In the genomic region with DNA sequence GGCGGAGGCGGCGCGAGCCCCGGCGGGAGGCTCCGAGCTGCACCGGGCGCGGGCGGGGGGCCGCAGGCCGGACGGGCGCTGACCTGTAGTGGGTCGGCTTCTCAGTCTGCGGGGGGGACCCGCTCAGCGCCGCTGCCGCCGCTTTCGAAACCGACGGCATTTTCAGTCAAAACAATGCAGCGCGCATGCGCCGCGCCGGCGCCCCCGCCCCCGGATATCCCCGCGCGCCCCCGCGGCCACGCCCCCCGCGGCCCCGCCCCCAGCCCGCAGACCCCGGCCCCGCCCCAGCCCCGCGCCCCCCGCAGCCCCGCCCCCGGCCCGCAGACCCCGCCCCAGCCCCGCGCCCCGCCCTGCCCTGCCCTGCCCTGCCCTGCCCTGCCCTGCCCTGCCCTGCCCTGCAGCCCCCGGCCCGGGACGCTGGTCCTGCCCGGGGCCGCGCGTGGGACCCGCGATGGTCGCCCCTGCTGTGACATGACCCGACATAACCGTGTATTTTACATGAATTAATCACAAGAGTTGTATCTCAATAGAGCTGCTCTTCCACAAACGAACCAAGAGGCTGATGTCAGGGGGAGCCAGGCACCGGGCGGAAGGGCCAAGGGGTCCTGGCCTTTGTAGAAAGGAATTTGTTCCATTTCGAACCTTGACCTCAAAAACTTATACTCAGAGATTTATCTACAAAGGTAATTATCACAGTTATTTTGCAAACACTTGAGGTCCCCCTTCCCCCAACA, we compare ENCODE assay signal across 8 cellular contexts. TPM values are rescaled to one million over a fixed set of nuclear protein-coding genes. Genes with fewer than 3 reads are reported as not detected.
DNase-seq lines count a peak whose midpoint lies in the region; ATAC-seq, FAIRE-seq and TF ChIP-seq lines count a peak whose summit lies in the region.

A gene with protein sequence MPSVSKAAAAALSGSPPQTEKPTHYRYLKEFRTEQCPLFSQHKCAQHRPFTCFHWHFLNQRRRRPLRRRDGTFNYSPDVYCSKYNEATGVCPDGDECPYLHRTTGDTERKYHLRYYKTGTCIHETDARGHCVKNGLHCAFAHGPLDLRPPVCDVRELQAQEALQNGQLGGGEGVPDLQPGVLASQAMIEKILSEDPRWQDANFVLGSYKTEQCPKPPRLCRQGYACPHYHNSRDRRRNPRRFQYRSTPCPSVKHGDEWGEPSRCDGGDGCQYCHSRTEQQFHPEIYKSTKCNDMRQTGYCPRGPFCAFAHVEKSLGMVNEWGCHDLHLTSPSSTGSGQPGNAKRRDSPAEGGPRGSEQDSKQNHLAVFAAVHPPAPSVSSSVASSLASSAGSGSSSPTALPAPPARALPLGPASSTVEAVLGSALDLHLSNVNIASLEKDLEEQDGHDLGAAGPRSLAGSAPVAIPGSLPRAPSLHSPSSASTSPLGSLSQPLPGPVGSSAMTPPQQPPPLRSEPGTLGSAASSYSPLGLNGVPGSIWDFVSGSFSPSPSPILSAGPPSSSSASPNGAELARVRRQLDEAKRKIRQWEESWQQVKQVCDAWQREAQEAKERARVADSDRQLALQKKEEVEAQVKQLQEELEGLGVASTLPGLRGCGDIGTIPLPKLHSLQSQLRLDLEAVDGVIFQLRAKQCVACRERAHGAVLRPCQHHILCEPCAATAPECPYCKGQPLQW (minus strand): TSS at position 173 of the 734 bp plus-strand sequence. CDS start 13 bp downstream, at position 160.

- FAIRE-seq in kidney (lab: Jason Lieb, UNC), result no peak

- intact Hi-C loops in kidney (cut with DNase I), result no loop called here

- H3K27ac Mint-ChIP-seq in central memory CD8-positive, alpha-beta T cell (ENCODE audit: low read depth), result peak within 1 kb of the TSS; percentile 93

- H3K27ac ChIP-seq in kidney (ENCODE audit: low read depth in 2 of 2, low read length in 2 of 2), result peak within 1 kb of the TSS; percentile 43 to 60

- H3K27me3 Mint-ChIP-seq in central memory CD8-positive, alpha-beta T cell, result no peaks in the 10 kb centered on the region

- peak; percentile 51 for ATAC-seq in GM21381 (IDR thresholded peaks at IDR 0.05; ENCODE audit: unreplicated experiment)
- peak; percentile 59 for ATAC-seq in central memory CD8-positive, alpha-beta T cell (replicated peaks; ENCODE audit: extremely low read depth, poor library complexity, severe bottlenecking)

- peak within 1 kb of the TSS; percentile 46 for H3K9ac ChIP-seq in kidney (ENCODE audit: low read length in 2 of 2)

- peaks cover 0 to 4% of the 10 kb centered on the region in 2 donors for H3K4me1 ChIP-seq in kidney (ENCODE audit: control insufficient read depth in 1 of 2, insufficient read depth in 1 of 2, low read depth in 1 of 2, low read length in 2 of 2)

- H3K4me3 ChIP-seq in kidney (ENCODE audit: low read length in 2 of 2), result peak within 1 kb of the TSS; percentile 65 to 70

- H3K36me3 ChIP-seq in kidney (ENCODE audit: control insufficient read depth in 1 of 2, insufficient read depth in 2 of 2, low read length in 2 of 2), result no peaks in the 10 kb centered on the region

- no peak for TF ChIP-seq CTCF in kidney (IDR thresholded peaks at IDR 0.05; ENCODE audit: borderline replicate concordance, extremely low read depth, insufficient read depth)

- H3K4me1 Mint-ChIP-seq in central memory CD8-positive, alpha-beta T cell, result peaks cover 16% of the 10 kb centered on the region

- DNase-seq in CD1c-positive myeloid dendritic cell (ENCODE audit: extremely low spot score) (peak; percentile 77), MV-4-11 (lab: John Stamatoyannopoulos, UW) (peak; percentile 33), kidney (peak; percentile 92), NCI-H1694 treated with DMSO at 0.1 percent for 48 hours (lab: John Stamatoyannopoulos, UW) (no peak)
- DNase-seq in activated CD4-positive, CD25-positive, alpha-beta regulatory T cell treated with anti-CD3 and anti-CD28 coated beads, Interleukin-2, amount 50 U/mL, for 72 hours, result peak; percentile 85
- DNase-seq in central memory CD8-positive, alpha-beta T cell (ENCODE audit: low spot score in 2 of 2), result peak; percentile 59 to 60
- DNase-seq in stimulated activated CD4-positive, alpha-beta T cell treated with anti-CD3 and anti-CD28 coated beads, Interleukin-15, amount 100 ng/mL, for 24 hours, result peak; percentile 85

- no peaks in the 10 kb centered on the region for H3K9me3 ChIP-seq in kidney (ENCODE audit: control insufficient read depth in 1 of 2, low read length in 2 of 2)

- H3K9me3 Mint-ChIP-seq in central memory CD8-positive, alpha-beta T cell, result no peaks in the 10 kb centered on the region

- peaks cover 33% of the 10 kb centered on the region for H3K36me3 Mint-ChIP-seq in central memory CD8-positive, alpha-beta T cell (ENCODE audit: insufficient read depth)

- H3K4me3 Mint-ChIP-seq in central memory CD8-positive, alpha-beta T cell, result peak within 1 kb of the TSS; percentile 83

RNA-seq across cellular contexts. Expression of the gene that starts here (rescaled TPM):
- 26.0 TPM for total RNA-seq in kidney
- 5.5 TPM for polyA plus RNA-seq in kidney (ENCODE audit: insufficient read depth, low read depth, low replicate concordance)
